Comparison of ENCODE assay signal across 8 cellular contexts in genomic region chr11:43567396-43567975, GRCh38.
DNase-seq lines count a peak whose midpoint lies in the region; ATAC-seq and TF ChIP-seq lines count a peak whose summit lies in the region.

No MANE protein-coding gene starts in this region.

- H3K27me3 ChIP-seq in upper lobe of right lung: peaks cover 21% of the 10 kb centered on the region

- POLR2A ChIA-PET in HEK293 (lab: Yijun Ruan, JAX): no interaction called here
- POLR2A ChIA-PET in WTC11 (lab: Charles Lee): interaction anchor here (0.9 kb wide), 2 partner anchors 9 to 55 kb away, joined by 3 to 5 read pairs; no protein-coding TSS in a partner anchor

- H3K4me3 Mint-ChIP-seq in WTC11: no peak overlapping the region

- H3K36me3 ChIP-seq in HEK293 (ENCODE audit: control insufficient read depth in 2 of 2, insufficient read depth in 1 of 2, low read length in 2 of 2) (no peaks in the 10 kb centered on the region), upper lobe of right lung (no peaks in the 10 kb centered on the region)

- H3K4me1 Mint-ChIP-seq in WTC11: no peaks in the 10 kb centered on the region

- H3K4me1 ChIP-seq in HEK293 (ENCODE audit: control insufficient read depth, insufficient read depth, low read length): no peaks in the 10 kb centered on the region
- no peaks in the 10 kb centered on the region for H3K4me1 ChIP-seq in upper lobe of right lung

- H3K9me3 Mint-ChIP-seq in WTC11: peaks cover 4% of the 10 kb centered on the region; the same call in 1 of the 2 replicates

- H3K27ac Mint-ChIP-seq in WTC11: no peak overlapping the region

- DNase-seq in EH (ENCODE audit: low read depth): peak; percentile 60
- DNase-seq in NCI-H187 treated with DMSO at 0.1 percent for 48 hours (lab: John Stamatoyannopoulos, UW): peak; percentile 40
- DNase-seq in WTC11 (ENCODE audit: low spot score): no peak
- DNase-seq in iris pigment epithelial cell (ENCODE audit: low read depth): peak; percentile 54
- DNase-seq in upper lobe of right lung: no peak
- DNase-seq in globus pallidus (ENCODE audit: low spot score): no peak

- H3K27me3 Mint-ChIP-seq in WTC11 (ENCODE audit: low read depth): peaks cover 57% of the 10 kb centered on the region

- no peaks in the 10 kb centered on the region for H3K36me3 Mint-ChIP-seq in WTC11

- intact Hi-C loops in upper lobe of right lung (cut with DNase I): no loop called here

- H3K27ac ChIP-seq in HEK293 (ENCODE audit: extremely low read depth, low read depth, low read length) (no peak overlapping the region), upper lobe of right lung (no peak overlapping the region)

- H3K4me3 ChIP-seq in HEK293 (ENCODE audit: low read depth, low read length) (no peak overlapping the region), upper lobe of right lung (no peak overlapping the region)

- H3K9me3 ChIP-seq in HEK293 (ENCODE audit: control insufficient read depth, insufficient read depth, low read depth, low read length): no peaks in the 10 kb centered on the region
- no peaks in the 10 kb centered on the region for H3K9me3 ChIP-seq in upper lobe of right lung

- ATAC-seq in WTC11 (peak; percentile 88), upper lobe of right lung (peak; percentile 75), HG02571 (IDR thresholded peaks at IDR 0.05; ENCODE audit: unreplicated experiment) (no peak)

- CTCF ChIA-PET in HEK293 (lab: Yijun Ruan, JAX): interaction anchor here (0.6 to 4.9 kb wide), 18 partner anchors 9 to 993 kb away, joined by 3 to 49 read pairs (median 4); no protein-coding TSS in a partner anchor
- CTCF ChIA-PET in WTC11 (lab: Charles Lee): interaction anchor here (0.6 to 12.0 kb wide), 28 partner anchors 8 to 421 kb away, joined by 3 to 154 read pairs (median 4); partner anchors contain the start of genes API5, C11orf96 and HSD17B12

- TF ChIP-seq CTCF in HEK293 (tag by site-specific recombination; IDR thresholded peaks at IDR 0.05): no peak
- TF ChIP-seq CTCF in WTC11 (IDR thresholded peaks at IDR 0.05): peak; percentile 61; the same call in 1 of the 2 replicates
- TF ChIP-seq CTCF in upper lobe of right lung (IDR thresholded peaks at IDR 0.05): peak; percentile 73

TF ChIP-seq in HEK293, 187 proteins besides CTCF, POLR2A, EP300 and RAD21:
- TF ChIP-seq ZNF558 (tag by site-specific recombination; IDR thresholded peaks at IDR 0.05) (no peak), ZNF175 (tag by site-specific recombination; IDR thresholded peaks at IDR 0.05) (no peak), ZNF239 (tag by site-specific recombination; IDR thresholded peaks at IDR 0.05) (no peak), PBX3 (CRISPR knock-in tag; IDR thresholded peaks at IDR 0.05) (no peak), ZNF654 (tag by site-specific recombination; IDR thresholded peaks at IDR 0.05; ENCODE audit: low read depth) (peak; percentile 49)

TF ChIP-seq in WTC11, 78 proteins besides CTCF, POLR2A, EP300 and RAD21:
- TF ChIP-seq RORB (CRISPR knock-in tag; IDR thresholded peaks at IDR 0.05) (no peak), PRRX2 (CRISPR knock-in tag; IDR thresholded peaks at IDR 0.05) (no peak), ZNF219 (CRISPR knock-in tag; IDR thresholded peaks at IDR 0.05; ENCODE audit: borderline replicate concordance) (no peak), NR2C2 (CRISPR knock-in tag; IDR thresholded peaks at IDR 0.05) (no peak), TCF7 (CRISPR knock-in tag; IDR thresholded peaks at IDR 0.05; ENCODE audit: low read depth) (no peak), TP53 (CRISPR knock-in tag; IDR thresholded peaks at IDR 0.05) (no peak), EMX1 (CRISPR knock-in tag; IDR thresholded peaks at IDR 0.05) (no peak)

Comparison
In these comparisons a context has a peak if more than half of its experiments do, and no peak if none do; other contexts are left out.
1. DNase-seq: peak in EH (single experiment), NCI-H187 treated with DMSO at 0.1 percent for 48 hours (single experiment) and iris pigment epithelial cell (single experiment); none in WTC11 (single experiment), upper lobe of right lung (single experiment) and globus pallidus (single experiment).